15 cellular contexts compared by ENCODE assay signal in genomic region chr4:89563431-89563830, GRCh38.
DNase-seq lines count a peak whose midpoint lies in the region; ATAC-seq and TF ChIP-seq lines count a peak whose summit lies in the region.
"Had no signal": no experiment of that assay in that cellular context is flagged by ENCODE, and none has a peak within 500 bp of the region (broad histone marks: within the 10 kb centered on the region; RNA-seq: fewer than 3 reads in every experiment).

No MANE protein-coding gene starts in this region.

- DNase-seq in cerebellar cortex (ENCODE audit: low spot score): peak; percentile 6
- DNase-seq in NOMO-1 treated with DMSO at 0.1 percent for 48 hours (lab: John Stamatoyannopoulos, UW; ENCODE audit: unreplicated experiment): no peak
- no peak for DNase-seq in NCI-H524 (lab: John Stamatoyannopoulos, UW)
- DNase-seq in cardiac septum (ENCODE audit: low spot score): no peak
- no peak for DNase-seq in NCI-H446 treated with DMSO at 0.1 percent for 48 hours (lab: John Stamatoyannopoulos, UW)
- DNase-seq: AML-193; H7; MV-4-11; NCI-H526 treated with DMSO at 0.1 percent for 48 hours; SHP77; stimulated activated CD4-positive, alpha-beta T cell treated with anti-CD3 and anti-CD28 coated beads, Interleukin-2, amount 100 ng/mL, for 24 hours; stimulated activated naive B cell treated with anti-CD40 and anti-IgM and Interleukin-4, amounts not matched to agents 10 μg/mL and 1 μg/mL and 100 μg/mL, for 72 hours had no signal

- intact Hi-C loops in cardiac septum (cut with DNase I): no loop called here

- no peak for TF ChIP-seq POLR2A in GM18505 (IDR thresholded peaks at IDR 0.05; ENCODE audit: borderline replicate concordance, extremely low read depth, insufficient read depth, insufficient read length)

- ATAC-seq in GM18505 (IDR thresholded peaks at IDR 0.05; ENCODE audit: unreplicated experiment) (peak; percentile 62), GM21390 (IDR thresholded peaks at IDR 0.05; ENCODE audit: unreplicated experiment) (peak; percentile 58), HG03159 (IDR thresholded peaks at IDR 0.05; ENCODE audit: unreplicated experiment) (peak; percentile 75)
- ATAC-seq: stimulated activated naive B cell treated with anti-CD40 and anti-IgM and Interleukin-4, amounts not matched to agents 10 μg/mL and 1 μg/mL and 100 μg/mL, for 72 hours had no signal
